Comparison of ENCODE assay signal across 14 cellular contexts in genomic region chr2:101763496-101764333, GRCh38.
A peak's percentile ranks its signal among the peaks of the same experiment; 100 is the strongest.
DNase-seq lines count a peak whose midpoint lies in the region; ATAC-seq, FAIRE-seq and TF ChIP-seq lines count a peak whose summit lies in the region.
"Had no signal": no experiment of that assay in that cellular context is flagged by ENCODE, and none has a peak within 500 bp of the region (broad histone marks: within the 10 kb centered on the region; RNA-seq: fewer than 3 reads in every experiment).

No MANE protein-coding gene starts in this region.

- H3K27ac Mint-ChIP-seq in CD4-positive, alpha-beta T cell: peak overlapping the region; percentile 71
- H3K27ac Mint-ChIP-seq: T-helper 2 cell treated with Interferon-gamma antibody and Interleukin-4, amounts not matched to agents 5 μg/mL and 100 μg/mL, for 36 hours had no signal

- no peaks in the 10 kb centered on the region for H3K27me3 ChIP-seq in CD4-positive, alpha-beta T cell (ENCODE audit: control insufficient read depth, insufficient read depth, low read length)
- H3K27me3 ChIP-seq in RWPE2 (ENCODE audit: insufficient read depth, poor library complexity, severe bottlenecking): no peaks in the 10 kb centered on the region
- H3K27me3 ChIP-seq in transverse colon: no peaks in the 10 kb centered on the region

- WGBS in transverse colon (ENCODE audit: low coverage in 1 of 2), 2 donors: 55 to 60% methylated on average over 5 of the region's 5 CpGs

- no peak for DNase-seq in CD4-positive, alpha-beta T cell
- DNase-seq in RWPE2 (ENCODE audit: low spot score) (no peak), fibroblast of gingiva (ENCODE audit: low read depth) (peak; percentile 36), pons (ENCODE audit: low spot score) (peak; percentile 57), transverse colon (no peak), GM19239 (ENCODE audit: insufficient read length, low spot score) (no peak)
- no peak for DNase-seq in activated CD4-positive, alpha-beta T cell treated with anti-CD3 and anti-CD28 coated beads, Interleukin-2, amount 50 U/mL, for 1 hour
- DNase-seq: activated CD8-positive, alpha-beta memory T cell treated with anti-CD3 and anti-CD28 coated beads, Interleukin-2, amount 50 U/mL, for 48 hours; H7; KBM-7; NCI-H2107 had no signal

- peaks cover 75% of the 10 kb centered on the region for H3K4me1 ChIP-seq in RWPE2 (ENCODE audit: insufficient read depth, poor library complexity, severe bottlenecking)
- peaks cover 21 to 63% (median 26%) of the 10 kb centered on the region in 4 donors for H3K4me1 ChIP-seq in transverse colon

- H3K9me3 Mint-ChIP-seq in CD4-positive, alpha-beta T cell: no peaks in the 10 kb centered on the region
- H3K9me3 Mint-ChIP-seq: T-helper 2 cell treated with Interferon-gamma antibody and Interleukin-4, amounts not matched to agents 5 μg/mL and 100 μg/mL, for 36 hours had no signal

- no peak overlapping the region for H3K27ac ChIP-seq in CD4-positive, alpha-beta T cell (ENCODE audit: low read depth, low read length)
- H3K27ac ChIP-seq in RWPE2 (ENCODE audit: poor library complexity, severe bottlenecking) (peak overlapping the region; percentile 69), transverse colon (no peak overlapping the region)

- ATAC-seq in CD4-positive, alpha-beta T cell (ENCODE audit: poor library complexity): no peak
- peak; percentile 35 for ATAC-seq in RWPE2 (ENCODE audit: low read depth)
- ATAC-seq in HG03521 (IDR thresholded peaks at IDR 0.05; ENCODE audit: unreplicated experiment): no peak

- no peaks in the 10 kb centered on the region for H3K9me3 ChIP-seq in CD4-positive, alpha-beta T cell (ENCODE audit: control insufficient read depth, low read length)
- no peaks in the 10 kb centered on the region for H3K9me3 ChIP-seq in RWPE2 (ENCODE audit: severe bottlenecking)
- no peaks in the 10 kb centered on the region for H3K9me3 ChIP-seq in transverse colon
- H3K9me3 ChIP-seq: thoracic aorta had no signal

- H3K4me3 ChIP-seq in RWPE2 (ENCODE audit: severe bottlenecking) (no peak overlapping the region), transverse colon (no peak overlapping the region)
- H3K4me3 ChIP-seq: thoracic aorta had no signal

- no peak overlapping the region for H3K4me3 Mint-ChIP-seq in CD4-positive, alpha-beta T cell
- H3K4me3 Mint-ChIP-seq: T-helper 2 cell treated with Interferon-gamma antibody and Interleukin-4, amounts not matched to agents 5 μg/mL and 100 μg/mL, for 36 hours had no signal

- intact Hi-C loops in CD4-positive, alpha-beta T cell (cut with DNase I, micrococcal nuclease): loop anchor here in 1 of 2 experiments (10.0 kb wide), 1 partner anchor 61 kb away; no protein-coding TSS in a partner anchor
- intact Hi-C loops in transverse colon (cut with DNase I; ENCODE audit: low total_unique reads): no loop called here

- no peaks in the 10 kb centered on the region for H3K27me3 Mint-ChIP-seq in CD4-positive, alpha-beta T cell

- CTCF ChIA-PET in CD4-positive, alpha-beta T cell (lab: Charles Lee): interaction anchor here (0.5 to 3.4 kb wide), 2 partner anchors 11 to 915 kb away, joined by 3 to 11 read pairs; no protein-coding TSS in a partner anchor

- POLR2A ChIA-PET in CD4-positive, alpha-beta T cell (lab: Charles Lee): interaction anchor here (0.8 to 2.5 kb wide), 3 partner anchors 17 to 53 kb away, joined by 3 to 7 read pairs (median 5); no protein-coding TSS in a partner anchor

- peaks cover 80% of the 10 kb centered on the region for H3K4me1 Mint-ChIP-seq in CD4-positive, alpha-beta T cell (ENCODE audit: low read depth)

- H3K36me3 Mint-ChIP-seq in CD4-positive, alpha-beta T cell (ENCODE audit: low read depth): no peaks in the 10 kb centered on the region

- FAIRE-seq in GM19239 (lab: Jason Lieb, UNC): no peak

- no peak for TF ChIP-seq EP300 in transverse colon (IDR thresholded peaks at IDR 0.05; ENCODE audit: low read depth)

- TF ChIP-seq CTCF in CD4-positive, alpha-beta T cell (IDR thresholded peaks at IDR 0.05): no peak
- no peak for TF ChIP-seq CTCF in RWPE2 (IDR thresholded peaks at IDR 0.05; ENCODE audit: poor library complexity, severe bottlenecking)
- TF ChIP-seq CTCF in transverse colon (IDR thresholded peaks at IDR 0.05): no peak

- TF ChIP-seq POLR2A in transverse colon (IDR thresholded peaks at IDR 0.05): no peak

- in situ Hi-C loops in transverse colon (cut with MboI; ENCODE audit: low pct_ligation_motif_present in 1 of 4, low pct_unique_long_range_greater_than_20kb in 1 of 4, low sequenced_read_pairs in 3 of 4): no loop called here

- H3K36me3 ChIP-seq in RWPE2 (ENCODE audit: low read depth) (0 out of 2 replicates have a peak, but pooled peaks cover 2% of the 10 kb centered on the region), transverse colon (no peaks in the 10 kb centered on the region)
- H3K36me3 ChIP-seq: thoracic aorta had no signal

Comparison
In these comparisons a context has a peak if more than half of its experiments do, and no peak if none do; other contexts are left out.
1. DNase-seq: peak in fibroblast of gingiva (single experiment) and pons (single experiment); none in CD4-positive, alpha-beta T cell (0 of 10), RWPE2 (single experiment), transverse colon (single experiment), activated CD4-positive, alpha-beta T cell treated with anti-CD3 and anti-CD28 coated beads, Interleukin-2, amount 50 U/mL, for 1 hour (single experiment) and GM19239 (single experiment).